1 cellular context compared by ENCODE assay signal in the genomic region with DNA sequence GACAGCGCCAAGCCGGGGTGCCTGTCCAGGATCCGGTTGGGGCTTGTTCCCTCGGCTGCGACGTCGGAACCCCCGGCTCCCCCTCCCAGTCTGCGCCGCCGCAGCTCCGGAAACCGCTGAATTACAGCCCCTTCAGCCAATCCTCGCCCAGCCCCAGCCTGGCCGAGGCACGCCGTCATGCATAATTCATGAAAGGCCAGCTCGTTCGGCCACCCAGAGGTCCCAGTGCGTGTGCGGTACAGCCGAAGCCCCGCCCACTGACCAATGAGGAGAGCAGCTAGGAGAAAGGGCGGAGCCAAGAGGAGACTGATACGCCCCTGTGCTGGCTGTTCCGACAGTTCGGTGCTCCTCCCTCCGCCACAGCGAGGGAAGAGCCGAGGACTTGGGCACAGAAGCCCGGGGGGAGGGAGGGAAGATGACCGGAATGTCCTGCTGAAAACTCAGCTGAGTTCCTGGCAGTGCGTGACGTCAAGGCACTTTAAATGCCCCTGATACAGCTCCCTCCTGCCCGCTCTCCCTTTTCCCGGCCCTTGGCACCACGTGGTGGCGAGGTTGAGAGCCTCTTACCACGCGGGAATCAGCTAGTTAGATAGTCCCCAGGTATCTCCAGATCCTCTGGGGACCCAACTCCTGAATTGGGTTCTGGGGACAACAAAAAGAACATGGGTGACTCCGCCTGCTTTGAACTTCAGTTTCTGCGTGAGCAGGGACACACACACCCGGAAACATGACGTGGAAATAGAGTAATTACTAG.
TF ChIP-seq lines count a peak whose summit lies in the region.

A gene (minus strand): TSS at position 62 of the 754 bp plus-strand sequence. CDS start 39,926 bp downstream, outside the sequence.

TF ChIP-seq in HepG2, 621 proteins besides CTCF, POLR2A, EP300 and RAD21 (continued from another document and continues in another):
- TF ChIP-seq, protein P1, sequence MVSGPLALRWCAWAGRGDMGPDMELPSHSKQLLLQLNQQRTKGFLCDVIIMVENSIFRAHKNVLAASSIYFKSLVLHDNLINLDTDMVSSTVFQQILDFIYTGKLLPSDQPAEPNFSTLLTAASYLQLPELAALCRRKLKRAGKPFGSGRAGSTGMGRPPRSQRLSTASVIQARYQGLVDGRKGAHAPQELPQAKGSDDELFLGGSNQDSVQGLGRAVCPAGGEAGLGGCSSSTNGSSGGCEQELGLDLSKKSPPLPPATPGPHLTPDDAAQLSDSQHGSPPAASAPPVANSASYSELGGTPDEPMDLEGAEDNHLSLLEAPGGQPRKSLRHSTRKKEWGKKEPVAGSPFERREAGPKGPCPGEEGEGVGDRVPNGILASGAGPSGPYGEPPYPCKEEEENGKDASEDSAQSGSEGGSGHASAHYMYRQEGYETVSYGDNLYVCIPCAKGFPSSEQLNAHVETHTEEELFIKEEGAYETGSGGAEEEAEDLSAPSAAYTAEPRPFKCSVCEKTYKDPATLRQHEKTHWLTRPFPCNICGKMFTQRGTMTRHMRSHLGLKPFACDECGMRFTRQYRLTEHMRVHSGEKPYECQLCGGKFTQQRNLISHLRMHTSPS (CRISPR knock-in tag; IDR thresholded peaks at IDR 0.05; ENCODE audit: low read depth), result peak; percentile 96
- TF ChIP-seq, protein P2, sequence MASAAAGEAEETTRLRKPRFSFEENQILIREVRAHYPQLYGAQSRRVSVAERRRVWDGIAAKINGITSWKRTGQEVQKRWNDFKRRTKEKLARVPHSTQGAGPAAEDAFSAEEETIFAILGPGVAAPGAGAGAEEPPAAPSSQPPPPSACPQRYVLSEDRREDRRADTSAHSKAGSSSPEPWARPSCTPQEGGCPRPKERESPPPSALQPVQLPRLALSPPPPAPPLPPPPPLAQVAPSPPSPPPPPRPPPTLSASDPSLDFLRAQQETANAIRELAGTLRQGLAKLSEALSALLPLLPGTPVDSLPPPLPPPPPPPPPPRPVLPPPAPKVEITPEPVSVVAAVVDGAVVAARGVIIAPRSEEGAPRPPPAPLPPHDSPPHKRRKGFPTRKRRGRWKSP (CRISPR knock-in tag; IDR thresholded peaks at IDR 0.05), result peak; percentile 97
- TF ChIP-seq MAFF (IDR thresholded peaks at IDR 0.05; ENCODE audit: low read depth, low read length) (no peak), ZNF761 (CRISPR knock-in tag; conservative IDR thresholded peaks at IDR 0.05) (no peak; the same call in 1 of the 2 replicates), ZNF350 (CRISPR knock-in tag; IDR thresholded peaks at IDR 0.05; ENCODE audit: borderline replicate concordance, low read depth) (peak; percentile 100), ZNF136 (CRISPR knock-in tag; IDR thresholded peaks at IDR 0.05; ENCODE audit: low read depth) (peak; percentile 92; the same call in 1 of the 2 replicates), KLF13 (CRISPR knock-in tag; IDR thresholded peaks at IDR 0.05) (peak; percentile 94), MTA1 (CRISPR knock-in tag; IDR thresholded peaks at IDR 0.05; ENCODE audit: borderline replicate concordance) (no peak; the same call in 1 of the 2 replicates), MTA3 (CRISPR knock-in tag; IDR thresholded peaks at IDR 0.05) (peak; percentile 33; the same call in 1 of the 2 replicates), TOPORS (CRISPR knock-in tag; IDR thresholded peaks at IDR 0.05) (peak; percentile 97; the same call in 1 of the 2 replicates), ZNF264 (CRISPR knock-in tag; IDR thresholded peaks at IDR 0.05) (peak; percentile 95), ZNF326 (CRISPR knock-in tag; IDR thresholded peaks at IDR 0.05; ENCODE audit: borderline replicate concordance) (peak; percentile 88; the same call in 1 of the 2 replicates), ZNF678 (CRISPR knock-in tag; IDR thresholded peaks at IDR 0.05) (no peak), CENPT (CRISPR knock-in tag; IDR thresholded peaks at IDR 0.05; ENCODE audit: low read depth) (peak; percentile 95), ZMYM4 (CRISPR knock-in tag; IDR thresholded peaks at IDR 0.05) (peak; percentile 100), MAZ (IDR thresholded peaks at IDR 0.05; ENCODE audit: borderline replicate concordance, low read depth, low read length) (peak; percentile 86), MAZ (CRISPR knock-in tag; IDR thresholded peaks at IDR 0.05; ENCODE audit: low read depth) (peak; percentile 99), THAP11 (CRISPR knock-in tag; IDR thresholded peaks at IDR 0.05) (peak; percentile 95), FOXM1 (CRISPR knock-in tag; IDR thresholded peaks at IDR 0.05) (no peak), HCFC1 (IDR thresholded peaks at IDR 0.05; ENCODE audit: low read depth, low read length) (peak; percentile 63), ZBTB20 (CRISPR knock-in tag; IDR thresholded peaks at IDR 0.05; ENCODE audit: borderline replicate concordance, low read depth) (peak; percentile 97), RARG (CRISPR knock-in tag; IDR thresholded peaks at IDR 0.05; ENCODE audit: low read depth) (peak; percentile 83; the same call in 1 of the 2 replicates), ZNF224 (CRISPR knock-in tag; IDR thresholded peaks at IDR 0.05) (peak; percentile 100), ZNF564 (CRISPR knock-in tag; IDR thresholded peaks at IDR 0.05) (peak; percentile 83; the same call in 1 of the 2 replicates), KMT2A (CRISPR knock-in tag; IDR thresholded peaks at IDR 0.05) (peak; percentile 97), MYNN (CRISPR knock-in tag; IDR thresholded peaks at IDR 0.05; ENCODE audit: low read depth) (peak; percentile 97; the same call in 1 of the 2 replicates)
- TF ChIP-seq, protein P3, sequence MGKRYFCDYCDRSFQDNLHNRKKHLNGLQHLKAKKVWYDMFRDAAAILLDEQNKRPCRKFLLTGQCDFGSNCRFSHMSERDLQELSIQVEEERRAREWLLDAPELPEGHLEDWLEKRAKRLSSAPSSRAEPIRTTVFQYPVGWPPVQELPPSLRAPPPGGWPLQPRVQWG (CRISPR knock-in tag; IDR thresholded peaks at IDR 0.05; ENCODE audit: borderline replicate concordance, low read depth), result no peak
- TF ChIP-seq, protein P4, sequence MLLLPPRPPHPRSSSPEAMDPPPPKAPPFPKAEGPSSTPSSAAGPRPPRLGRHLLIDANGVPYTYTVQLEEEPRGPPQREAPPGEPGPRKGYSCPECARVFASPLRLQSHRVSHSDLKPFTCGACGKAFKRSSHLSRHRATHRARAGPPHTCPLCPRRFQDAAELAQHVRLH (CRISPR knock-in tag; IDR thresholded peaks at IDR 0.05; ENCODE audit: borderline replicate concordance, low read depth), result peak; percentile 100
- TF ChIP-seq, protein P5, sequence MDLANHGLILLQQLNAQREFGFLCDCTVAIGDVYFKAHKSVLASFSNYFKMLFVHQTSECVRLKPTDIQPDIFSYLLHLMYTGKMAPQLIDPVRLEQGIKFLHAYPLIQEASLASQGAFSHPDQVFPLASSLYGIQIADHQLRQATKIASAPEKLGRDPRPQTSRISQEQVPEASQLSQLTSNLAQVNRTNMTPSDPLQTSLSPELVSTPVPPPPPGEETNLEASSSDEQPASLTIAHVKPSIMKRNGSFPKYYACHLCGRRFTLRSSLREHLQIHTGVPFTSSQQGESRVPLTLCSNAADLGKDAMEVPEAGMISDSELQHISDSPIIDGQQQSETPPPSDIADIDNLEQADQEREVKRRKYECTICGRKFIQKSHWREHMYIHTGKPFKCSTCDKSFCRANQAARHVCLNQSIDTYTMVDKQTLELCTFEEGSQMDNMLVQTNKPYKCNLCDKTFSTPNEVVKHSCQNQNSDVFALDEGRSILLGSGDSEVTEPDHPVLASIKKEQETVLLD (CRISPR knock-in tag; IDR thresholded peaks at IDR 0.05; ENCODE audit: low read depth), result peak; percentile 81
- TF ChIP-seq, protein P6, sequence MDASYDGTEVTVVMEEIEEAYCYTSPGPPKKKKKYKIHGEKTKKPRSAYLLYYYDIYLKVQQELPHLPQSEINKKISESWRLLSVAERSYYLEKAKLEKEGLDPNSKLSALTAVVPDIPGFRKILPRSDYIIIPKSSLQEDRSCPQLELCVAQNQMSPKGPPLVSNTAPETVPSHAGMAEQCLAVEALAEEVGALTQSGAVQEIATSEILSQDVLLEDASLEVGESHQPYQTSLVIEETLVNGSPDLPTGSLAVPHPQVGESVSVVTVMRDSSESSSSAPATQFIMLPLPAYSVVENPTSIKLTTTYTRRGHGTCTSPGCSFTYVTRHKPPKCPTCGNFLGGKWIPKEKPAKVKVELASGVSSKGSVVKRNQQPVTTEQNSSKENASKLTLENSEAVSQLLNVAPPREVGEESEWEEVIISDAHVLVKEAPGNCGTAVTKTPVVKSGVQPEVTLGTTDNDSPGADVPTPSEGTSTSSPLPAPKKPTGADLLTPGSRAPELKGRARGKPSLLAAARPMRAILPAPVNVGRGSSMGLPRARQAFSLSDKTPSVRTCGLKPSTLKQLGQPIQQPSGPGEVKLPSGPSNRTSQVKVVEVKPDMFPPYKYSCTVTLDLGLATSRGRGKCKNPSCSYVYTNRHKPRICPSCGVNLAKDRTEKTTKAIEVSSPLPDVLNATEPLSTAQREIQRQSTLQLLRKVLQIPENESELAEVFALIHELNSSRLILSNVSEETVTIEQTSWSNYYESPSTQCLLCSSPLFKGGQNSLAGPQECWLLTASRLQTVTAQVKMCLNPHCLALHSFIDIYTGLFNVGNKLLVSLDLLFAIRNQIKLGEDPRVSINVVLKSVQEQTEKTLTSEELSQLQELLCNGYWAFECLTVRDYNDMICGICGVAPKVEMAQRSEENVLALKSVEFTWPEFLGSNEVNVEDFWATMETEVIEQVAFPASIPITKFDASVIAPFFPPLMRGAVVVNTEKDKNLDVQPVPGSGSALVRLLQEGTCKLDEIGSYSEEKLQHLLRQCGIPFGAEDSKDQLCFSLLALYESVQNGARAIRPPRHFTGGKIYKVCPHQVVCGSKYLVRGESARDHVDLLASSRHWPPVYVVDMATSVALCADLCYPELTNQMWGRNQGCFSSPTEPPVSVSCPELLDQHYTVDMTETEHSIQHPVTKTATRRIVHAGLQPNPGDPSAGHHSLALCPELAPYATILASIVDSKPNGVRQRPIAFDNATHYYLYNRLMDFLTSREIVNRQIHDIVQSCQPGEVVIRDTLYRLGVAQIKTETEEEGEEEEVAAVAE (CRISPR knock-in tag; IDR thresholded peaks at IDR 0.05; ENCODE audit: borderline replicate concordance), result peak; percentile 97
- TF ChIP-seq, protein P7, sequence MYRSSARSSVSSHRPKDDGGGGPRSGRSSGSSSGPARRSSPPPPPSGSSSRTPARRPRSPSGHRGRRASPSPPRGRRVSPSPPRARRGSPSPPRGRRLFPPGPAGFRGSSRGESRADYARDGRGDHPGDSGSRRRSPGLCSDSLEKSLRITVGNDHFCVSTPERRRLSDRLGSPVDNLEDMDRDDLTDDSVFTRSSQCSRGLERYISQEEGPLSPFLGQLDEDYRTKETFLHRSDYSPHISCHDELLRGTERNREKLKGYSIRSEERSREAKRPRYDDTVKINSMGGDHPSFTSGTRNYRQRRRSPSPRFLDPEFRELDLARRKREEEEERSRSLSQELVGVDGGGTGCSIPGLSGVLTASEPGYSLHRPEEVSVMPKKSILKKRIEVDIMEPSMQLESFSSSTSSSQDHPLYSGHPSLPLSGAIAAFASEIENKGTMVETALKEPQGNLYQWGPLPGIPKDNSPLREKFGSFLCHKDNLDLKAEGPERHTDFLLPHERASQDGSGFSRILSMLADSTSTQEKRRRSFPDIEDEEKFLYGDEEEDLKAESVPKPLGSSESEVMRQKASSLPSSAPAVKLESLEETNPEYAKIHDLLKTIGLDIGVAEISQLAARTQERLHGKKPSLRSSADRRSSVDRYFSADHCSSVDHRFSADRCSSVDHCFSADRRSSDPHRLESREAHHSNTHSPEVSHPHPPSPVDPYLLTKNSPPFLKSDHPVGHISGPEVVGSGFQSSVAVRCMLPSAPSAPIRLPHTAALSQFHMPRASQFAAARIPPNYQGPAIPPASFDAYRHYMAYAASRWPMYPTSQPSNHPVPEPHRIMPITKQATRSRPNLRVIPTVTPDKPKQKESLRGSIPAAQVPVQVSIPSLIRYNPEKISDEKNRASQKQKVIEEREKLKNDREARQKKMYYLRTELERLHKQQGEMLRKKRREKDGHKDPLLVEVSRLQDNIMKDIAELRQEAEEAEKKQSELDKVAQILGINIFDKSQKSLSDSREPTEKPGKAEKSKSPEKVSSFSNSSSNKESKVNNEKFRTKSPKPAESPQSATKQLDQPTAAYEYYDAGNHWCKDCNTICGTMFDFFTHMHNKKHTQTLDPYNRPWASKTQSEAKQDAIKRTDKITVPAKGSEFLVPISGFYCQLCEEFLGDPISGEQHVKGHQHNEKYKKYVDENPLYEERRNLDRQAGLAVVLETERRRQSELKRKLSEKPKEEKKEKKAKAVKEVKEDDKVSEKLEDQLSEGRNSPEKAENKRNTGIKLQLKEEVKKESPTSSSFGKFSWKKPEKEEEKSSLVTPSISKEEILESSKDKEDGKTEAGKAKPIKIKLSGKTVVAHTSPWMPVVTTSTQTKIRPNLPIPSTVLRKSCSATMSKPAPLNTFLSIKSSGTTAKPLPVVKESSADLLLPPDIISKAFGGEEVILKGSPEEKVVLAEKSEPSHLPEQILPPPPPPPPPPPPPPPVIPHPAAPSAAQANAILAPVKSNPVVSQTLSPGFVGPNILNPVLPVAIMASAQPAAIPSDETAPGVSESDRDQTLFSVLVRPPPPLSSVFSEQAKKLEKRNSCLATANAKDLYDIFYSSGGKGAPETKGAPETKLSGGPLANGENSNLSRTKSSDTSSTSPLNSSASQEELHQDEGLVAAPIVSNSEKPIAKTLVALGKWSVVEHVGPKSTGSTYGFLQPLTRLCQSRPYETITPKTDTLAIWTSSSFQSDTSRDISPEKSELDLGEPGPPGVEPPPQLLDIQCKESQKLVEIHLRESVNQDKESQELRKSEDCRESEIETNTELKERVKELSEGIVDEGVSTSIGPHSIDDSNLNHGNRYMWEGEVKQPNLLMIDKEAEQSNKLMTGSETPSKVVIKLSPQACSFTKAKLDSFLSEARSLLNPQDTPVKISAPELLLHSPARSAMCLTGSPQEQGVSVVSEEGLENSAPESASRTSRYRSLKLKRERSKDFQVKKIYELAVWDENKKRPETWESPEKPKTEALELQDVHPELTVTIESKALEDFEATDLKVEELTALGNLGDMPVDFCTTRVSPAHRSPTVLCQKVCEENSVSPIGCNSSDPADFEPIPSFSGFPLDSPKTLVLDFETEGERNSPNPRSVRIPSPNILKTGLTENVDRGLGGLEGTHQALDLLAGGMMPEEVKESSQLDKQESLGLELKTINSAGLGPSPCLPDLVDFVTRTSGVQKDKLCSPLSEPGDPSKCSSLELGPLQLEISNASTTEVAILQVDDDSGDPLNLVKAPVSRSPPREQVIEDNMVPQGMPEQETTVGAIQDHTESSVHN (CRISPR knock-in tag; IDR thresholded peaks at IDR 0.05), result peak; percentile 93
